1 cellular context compared by ENCODE assay signal in the genomic region with DNA sequence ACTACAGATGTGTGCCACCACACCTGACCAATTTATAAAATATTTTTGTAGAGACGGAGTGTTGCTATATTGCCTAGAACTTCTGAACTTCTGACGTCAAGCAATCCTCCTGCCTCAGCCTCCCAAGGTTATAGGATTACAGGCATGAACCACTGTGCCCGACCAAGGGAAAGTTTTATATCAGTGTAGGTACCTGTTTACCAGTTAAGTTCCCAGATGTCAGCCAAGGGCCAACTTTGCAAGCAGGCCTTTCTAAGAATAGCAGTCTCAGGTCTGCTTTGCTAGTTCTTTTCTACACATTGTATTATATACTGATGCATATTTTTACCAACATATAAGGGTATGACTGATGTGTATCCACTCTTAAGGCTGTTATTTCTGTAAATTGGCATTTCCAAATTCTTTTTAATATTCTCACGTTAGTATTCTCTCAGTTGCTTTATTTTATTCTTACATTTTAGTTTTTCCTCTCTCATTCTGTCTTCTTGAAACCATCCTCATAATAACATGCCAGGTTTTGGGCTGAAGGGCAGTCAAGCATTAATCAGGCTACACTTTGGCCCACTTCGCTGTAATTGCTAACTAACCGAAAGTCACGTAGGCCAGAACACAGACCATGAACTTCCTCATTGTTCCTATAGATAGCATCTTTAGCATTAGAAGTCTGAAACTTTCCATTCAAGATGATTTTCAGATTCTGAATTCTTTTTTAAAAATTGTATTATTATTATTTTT.
A peak's percentile ranks its signal among the peaks of the same experiment; 100 is the strongest.
TF ChIP-seq lines count a peak whose summit lies in the region.

No MANE protein-coding gene starts in this region.

TF ChIP-seq in GM12878, 131 proteins besides CTCF, POLR2A, EP300 and RAD21 (continued from another document and continues in another):
- TF ChIP-seq, protein P1, sequence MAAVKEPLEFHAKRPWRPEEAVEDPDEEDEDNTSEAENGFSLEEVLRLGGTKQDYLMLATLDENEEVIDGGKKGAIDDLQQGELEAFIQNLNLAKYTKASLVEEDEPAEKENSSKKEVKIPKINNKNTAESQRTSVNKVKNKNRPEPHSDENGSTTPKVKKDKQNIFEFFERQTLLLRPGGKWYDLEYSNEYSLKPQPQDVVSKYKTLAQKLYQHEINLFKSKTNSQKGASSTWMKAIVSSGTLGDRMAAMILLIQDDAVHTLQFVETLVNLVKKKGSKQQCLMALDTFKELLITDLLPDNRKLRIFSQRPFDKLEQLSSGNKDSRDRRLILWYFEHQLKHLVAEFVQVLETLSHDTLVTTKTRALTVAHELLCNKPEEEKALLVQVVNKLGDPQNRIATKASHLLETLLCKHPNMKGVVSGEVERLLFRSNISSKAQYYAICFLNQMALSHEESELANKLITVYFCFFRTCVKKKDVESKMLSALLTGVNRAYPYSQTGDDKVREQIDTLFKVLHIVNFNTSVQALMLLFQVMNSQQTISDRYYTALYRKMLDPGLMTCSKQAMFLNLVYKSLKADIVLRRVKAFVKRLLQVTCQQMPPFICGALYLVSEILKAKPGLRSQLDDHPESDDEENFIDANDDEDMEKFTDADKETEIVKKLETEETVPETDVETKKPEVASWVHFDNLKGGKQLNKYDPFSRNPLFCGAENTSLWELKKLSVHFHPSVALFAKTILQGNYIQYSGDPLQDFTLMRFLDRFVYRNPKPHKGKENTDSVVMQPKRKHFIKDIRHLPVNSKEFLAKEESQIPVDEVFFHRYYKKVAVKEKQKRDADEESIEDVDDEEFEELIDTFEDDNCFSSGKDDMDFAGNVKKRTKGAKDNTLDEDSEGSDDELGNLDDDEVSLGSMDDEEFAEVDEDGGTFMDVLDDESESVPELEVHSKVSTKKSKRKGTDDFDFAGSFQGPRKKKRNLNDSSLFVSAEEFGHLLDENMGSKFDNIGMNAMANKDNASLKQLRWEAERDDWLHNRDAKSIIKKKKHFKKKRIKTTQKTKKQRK (IDR thresholded peaks at IDR 0.05; ENCODE audit: low read depth, low read length): no peak
- TF ChIP-seq FOS (IDR thresholded peaks at IDR 0.05; ENCODE audit: borderline replicate concordance, extremely low read depth, insufficient read length) (no peak), POU2F2 (IDR thresholded peaks at IDR 0.05; ENCODE audit: borderline replicate concordance, low read depth, low read length) (peak; percentile 62; the same call in 1 of the 3 replicates), JUNB (IDR thresholded peaks at IDR 0.05) (no peak), SMAD1 (IDR thresholded peaks at IDR 0.05; ENCODE audit: low read depth, partially characterized antibody) (no peak), NFIC (IDR thresholded peaks at IDR 0.05; ENCODE audit: low read depth, low read length) (peak; percentile 90), ZBTB11 (CRISPR knock-in tag; IDR thresholded peaks at IDR 0.05) (no peak), E2F4 (IDR thresholded peaks at IDR 0.05; ENCODE audit: low read depth, low read length) (no peak), ESRRA (IDR thresholded peaks at IDR 0.05; ENCODE audit: low read length) (no peak), SUPT20H (IDR thresholded peaks at IDR 0.05; ENCODE audit: borderline replicate concordance, control insufficient read depth, low read depth, low read length) (no peak), CEBPB (IDR thresholded peaks at IDR 0.05; ENCODE audit: borderline replicate concordance in 1 of 2, low read depth in 2 of 2, low read length in 2 of 2) (0 out of 4 replicates have a peak, but pooled peaks of 1 of the 2 experiments have one; percentile 52), E2F8 (IDR thresholded peaks at IDR 0.05; ENCODE audit: low read depth, partially characterized antibody) (no peak), IKZF1 (conservative IDR thresholded peaks at IDR 0.05) (no peak; the same call in 1 of the 2 replicates), BHLHE40 (IDR thresholded peaks at IDR 0.05; ENCODE audit: borderline replicate concordance in 1 of 2, low read depth in 2 of 2, low read length in 1 of 2) (0 out of 4 replicates have a peak, but pooled peaks of 1 of the 2 experiments have one; percentile 50), CREB1 (IDR thresholded peaks at IDR 0.05; ENCODE audit: low read depth) (0 out of 2 replicates have a peak, but pooled peaks have one; percentile 40), SMAD5 (IDR thresholded peaks at IDR 0.05; ENCODE audit: low read depth) (no peak), PML (IDR thresholded peaks at IDR 0.05; ENCODE audit: low read length) (no peak), EZH2 (IDR thresholded peaks at IDR 0.05; ENCODE audit: borderline replicate concordance, control insufficient read depth, low read depth, low read length) (no peak), REST (IDR thresholded peaks at IDR 0.05; ENCODE audit: low read depth, low read length) (no peak), ZNF24 (IDR thresholded peaks at IDR 0.05) (no peak), ZNF622 (IDR thresholded peaks at IDR 0.05) (no peak), ZNF274 (IDR thresholded peaks at IDR 0.05; ENCODE audit: insufficient read depth, insufficient read length) (no peak), RELB (IDR thresholded peaks at IDR 0.05; ENCODE audit: low read depth) (peak; percentile 70), SIX5 (IDR thresholded peaks at IDR 0.05; ENCODE audit: low read depth, low read length, severe bottlenecking) (no peak), ZSCAN29 (IDR thresholded peaks at IDR 0.05) (no peak), TAF1 (IDR thresholded peaks at IDR 0.05; ENCODE audit: borderline replicate concordance, low read depth, low read length) (no peak), ATF7 (IDR thresholded peaks at IDR 0.05; ENCODE audit: low read depth) (no peak)
- TF ChIP-seq, protein P2, sequence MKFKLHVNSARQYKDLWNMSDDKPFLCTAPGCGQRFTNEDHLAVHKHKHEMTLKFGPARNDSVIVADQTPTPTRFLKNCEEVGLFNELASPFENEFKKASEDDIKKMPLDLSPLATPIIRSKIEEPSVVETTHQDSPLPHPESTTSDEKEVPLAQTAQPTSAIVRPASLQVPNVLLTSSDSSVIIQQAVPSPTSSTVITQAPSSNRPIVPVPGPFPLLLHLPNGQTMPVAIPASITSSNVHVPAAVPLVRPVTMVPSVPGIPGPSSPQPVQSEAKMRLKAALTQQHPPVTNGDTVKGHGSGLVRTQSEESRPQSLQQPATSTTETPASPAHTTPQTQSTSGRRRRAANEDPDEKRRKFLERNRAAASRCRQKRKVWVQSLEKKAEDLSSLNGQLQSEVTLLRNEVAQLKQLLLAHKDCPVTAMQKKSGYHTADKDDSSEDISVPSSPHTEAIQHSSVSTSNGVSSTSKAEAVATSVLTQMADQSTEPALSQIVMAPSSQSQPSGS (IDR thresholded peaks at IDR 0.05; ENCODE audit: low read length): peak; percentile 40
- TF ChIP-seq, protein P3, sequence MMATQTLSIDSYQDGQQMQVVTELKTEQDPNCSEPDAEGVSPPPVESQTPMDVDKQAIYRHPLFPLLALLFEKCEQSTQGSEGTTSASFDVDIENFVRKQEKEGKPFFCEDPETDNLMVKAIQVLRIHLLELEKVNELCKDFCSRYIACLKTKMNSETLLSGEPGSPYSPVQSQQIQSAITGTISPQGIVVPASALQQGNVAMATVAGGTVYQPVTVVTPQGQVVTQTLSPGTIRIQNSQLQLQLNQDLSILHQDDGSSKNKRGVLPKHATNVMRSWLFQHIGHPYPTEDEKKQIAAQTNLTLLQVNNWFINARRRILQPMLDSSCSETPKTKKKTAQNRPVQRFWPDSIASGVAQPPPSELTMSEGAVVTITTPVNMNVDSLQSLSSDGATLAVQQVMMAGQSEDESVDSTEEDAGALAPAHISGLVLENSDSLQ (IDR thresholded peaks at IDR 0.05): no peak
- TF ChIP-seq, protein P4, sequence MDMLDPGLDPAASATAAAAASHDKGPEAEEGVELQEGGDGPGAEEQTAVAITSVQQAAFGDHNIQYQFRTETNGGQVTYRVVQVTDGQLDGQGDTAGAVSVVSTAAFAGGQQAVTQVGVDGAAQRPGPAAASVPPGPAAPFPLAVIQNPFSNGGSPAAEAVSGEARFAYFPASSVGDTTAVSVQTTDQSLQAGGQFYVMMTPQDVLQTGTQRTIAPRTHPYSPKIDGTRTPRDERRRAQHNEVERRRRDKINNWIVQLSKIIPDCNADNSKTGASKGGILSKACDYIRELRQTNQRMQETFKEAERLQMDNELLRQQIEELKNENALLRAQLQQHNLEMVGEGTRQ (IDR thresholded peaks at IDR 0.05; ENCODE audit: borderline replicate concordance, low read depth, low read length): no peak
